10 cellular contexts compared by ENCODE assay signal in genomic region chr17:17834974-17835373, GRCh38. TPM values are rescaled to one million over a fixed set of nuclear protein-coding genes. Genes with fewer than 3 reads are reported as not detected.
DNase-seq lines count a peak whose midpoint lies in the region; ATAC-seq, FAIRE-seq and TF ChIP-seq lines count a peak whose summit lies in the region.
"Had no signal": no experiment of that assay in that cellular context is flagged by ENCODE, and none has a peak within 500 bp of the region (broad histone marks: within the 10 kb centered on the region; RNA-seq: fewer than 3 reads in every experiment).

No MANE protein-coding gene starts in this region.

- H3K4me3 Mint-ChIP-seq in activated naive CD4-positive, alpha-beta T cell treated with anti-CD3 and anti-CD28 coated beads, Interleukin-2, amount 50 U/mL, for 24 hours = peak overlapping the region; percentile 92

- no peaks in the 10 kb centered on the region for H3K27me3 Mint-ChIP-seq in activated naive CD4-positive, alpha-beta T cell treated with anti-CD3 and anti-CD28 coated beads, Interleukin-2, amount 50 U/mL, for 24 hours

- H3K36me3 Mint-ChIP-seq in activated naive CD4-positive, alpha-beta T cell treated with anti-CD3 and anti-CD28 coated beads, Interleukin-2, amount 50 U/mL, for 24 hours = peaks cover 1% of the 10 kb centered on the region

- in situ Hi-C loops in GM12878 (cut with MboI) = no loop called here

- H2AFZ ChIP-seq in GM12878 (ENCODE audit: control insufficient read depth, low read depth, low read length) = no peak overlapping the region; the same call in 1 of the 2 replicates

- H3K9me3 ChIP-seq in GM12878 (replicated peaks; ENCODE audit: control insufficient read depth, insufficient read depth, low read length) (no peaks in the 10 kb centered on the region), mesodermal cell (ENCODE audit: control insufficient read depth, low read length) (no peaks in the 10 kb centered on the region)

- no peaks in the 10 kb centered on the region for H3K27me3 ChIP-seq in GM12878 (replicated peaks in 1 of 2; ENCODE audit: control insufficient read depth in 2 of 2, insufficient read depth in 2 of 2, low read length in 1 of 2)

- BruUV-seq in GM12878 (replicated peaks; lab: Mats Ljungman, UMichigan) = no TSS peak

- peaks cover 83% of the 10 kb centered on the region for H3K4me1 Mint-ChIP-seq in activated naive CD4-positive, alpha-beta T cell treated with anti-CD3 and anti-CD28 coated beads, Interleukin-2, amount 50 U/mL, for 24 hours

- TF ChIP-seq EP300 in GM12878 (IDR thresholded peaks at IDR 0.05; ENCODE audit: borderline replicate concordance in 1 of 2, control insufficient read depth in 1 of 2, low read depth in 2 of 2, low read length in 2 of 2) = no peak

- intact Hi-C loops in GM12878 (cut with micrococcal nuclease; ENCODE audit: unreplicated experiment) = loop anchor here (5.0 to 10.0 kb wide), 2 partner anchors 143 to 850 kb away; no protein-coding TSS in a partner anchor

- SMC1A ChIA-PET in GM12878 (lab: Charles Lee; ENCODE audit: uncharacterized antibody, unreplicated experiment) = interaction anchor here (1.2 to 6.2 kb wide), 9 partner anchors 8 to 144 kb away, joined by 3 to 46 read pairs (median 5); partner anchors contain the start of genes DRC3 and TOM1L2

- peaks cover 15% of the 10 kb centered on the region for H3K79me2 ChIP-seq in GM12878 (ENCODE audit: control insufficient read depth, insufficient read depth, low read length)

- H3K9ac ChIP-seq in GM12878 (ENCODE audit: control insufficient read depth, insufficient read depth, low read length) = peak overlapping the region; percentile 52

- peak; percentile 3; the same call in 1 of the 3 replicates for ATAC-seq in GM12878
- ATAC-seq in HG03196 (IDR thresholded peaks at IDR 0.05; ENCODE audit: unreplicated experiment) = no peak

- H3K4me1 ChIP-seq in GM12878 (ENCODE audit: control insufficient read depth, insufficient read depth, low read length) = peaks cover 46% of the 10 kb centered on the region
- H3K4me1 ChIP-seq in mesodermal cell (ENCODE audit: control insufficient read depth, insufficient read depth, low read length, poor library complexity, severe bottlenecking) = peaks cover 31% of the 10 kb centered on the region
- no peaks in the 10 kb centered on the region for H3K4me1 ChIP-seq in urinary bladder (ENCODE audit: insufficient read depth)

- RAD21 ChIA-PET in GM12878 (lab: Charles Lee; ENCODE audit: unreplicated experiment) = interaction anchor here (1.0 to 7.0 kb wide), 5 partner anchors 13 to 151 kb away, joined by 4 to 105 read pairs (median 6); no protein-coding TSS in a partner anchor

- POLR2A ChIA-PET in GM12878 (lab: Charles Lee) = interaction anchor here (0.6 to 8.0 kb wide), 5 partner anchors 12 to 152 kb away, joined by 3 to 163 read pairs (median 14); no protein-coding TSS in a partner anchor

- H3K9me3 Mint-ChIP-seq in activated naive CD4-positive, alpha-beta T cell treated with anti-CD3 and anti-CD28 coated beads, Interleukin-2, amount 50 U/mL, for 24 hours = no peaks in the 10 kb centered on the region

- no peak for TF ChIP-seq CTCF in GM12878 (IDR thresholded peaks at IDR 0.05 in 2 of 3, conservative IDR thresholded peaks at IDR 0.05 in 1 of 3; ENCODE audit: control insufficient read depth in 2 of 3, extremely low read depth in 1 of 3, insufficient read depth in 1 of 3, low read depth in 3 of 3, low read length in 3 of 3)

- H3K4me2 ChIP-seq in GM12878 (ENCODE audit: control insufficient read depth, insufficient read depth) = peak overlapping the region; percentile 99

- no peaks in the 10 kb centered on the region for H3K36me3 ChIP-seq in GM12878 (ENCODE audit: control insufficient read depth in 2 of 2, insufficient read depth in 2 of 2, low read length in 1 of 2)
- peaks cover 35% of the 10 kb centered on the region for H3K36me3 ChIP-seq in mesodermal cell (ENCODE audit: control insufficient read depth, insufficient read depth, low read length)
- H3K36me3 ChIP-seq in urinary bladder (ENCODE audit: insufficient read depth) = no peaks in the 10 kb centered on the region

- H3K4me3 ChIP-seq in GM12878 = peak overlapping the region; percentile 46; the same call in 1 of the 2 replicates
- H3K4me3 ChIP-seq in mesodermal cell (ENCODE audit: extremely low read depth, insufficient read depth, low read length, poor library complexity, severe bottlenecking) = peak overlapping the region; percentile 76
- H3K4me3 ChIP-seq in urinary bladder (ENCODE audit: low read depth, low read length) = no peak overlapping the region

- CTCF ChIA-PET in GM12878 (lab: Yijun Ruan, JAX) = interaction anchor here (0.9 to 2.4 kb wide), 7 partner anchors 13 to 153 kb away, joined by 3 to 12 read pairs (median 4); no protein-coding TSS in a partner anchor

- no peak for TF ChIP-seq POLR2A in GM12878 (IDR thresholded peaks at IDR 0.05; ENCODE audit: low read depth, low read length)

- H4K20me1 ChIP-seq in GM12878 (ENCODE audit: control insufficient read depth, insufficient read depth) = no peaks in the 10 kb centered on the region

- 2% methylated on average over 4 of the region's 4 CpGs for WGBS in GM12878 (ENCODE audit: insufficient coverage, insufficient replicate concordance, low lambda C conversion rate, missing lambda C conversion rate)
- WGBS in mesodermal cell (ENCODE audit: insufficient coverage in 2 of 2), 2 experiments = 91 to 96% methylated on average over 3 of the region's 4 CpGs
- 81% methylated on average over 4 of the region's 4 CpGs for WGBS in urinary bladder

- TF ChIP-seq RAD21 in GM12878 (IDR thresholded peaks at IDR 0.05; ENCODE audit: insufficient read depth, low read depth, low read length) = no peak

- no peak for DNase-seq in activated naive CD4-positive, alpha-beta T cell (lab: John Stamatoyannopoulos, UW)
- no peak for DNase-seq in GM12878 (ENCODE audit: low read depth, low spot score)
- no peak for DNase-seq in NCI-H2171 (lab: John Stamatoyannopoulos, UW)
- DNase-seq in NCI-H146 treated with DMSO at 0.1 percent for 48 hours (lab: John Stamatoyannopoulos, UW; ENCODE audit: unreplicated experiment) = no peak
- DNase-seq: amniotic stem cell, GOT3 had no signal

- H3K27ac ChIP-seq in GM12878 (ENCODE audit: control insufficient read depth, insufficient read depth) = peak overlapping the region; percentile 70
- no peak overlapping the region for H3K27ac ChIP-seq in mesodermal cell (ENCODE audit: low read depth, low read length, severe bottlenecking)
- peak overlapping the region; percentile 4 for H3K27ac ChIP-seq in urinary bladder (ENCODE audit: low read depth)

- H3K27ac Mint-ChIP-seq in activated naive CD4-positive, alpha-beta T cell treated with anti-CD3 and anti-CD28 coated beads, Interleukin-2, amount 50 U/mL, for 24 hours = no peak overlapping the region

- FAIRE-seq in GM12878 (lab: Jason Lieb, UNC) = peak; percentile 47

TF ChIP-seq in GM12878, 131 proteins besides CTCF, POLR2A, EP300 and RAD21:
- TF ChIP-seq CBFB (IDR thresholded peaks at IDR 0.05; ENCODE audit: low read depth) (no peak), ZNF217 (IDR thresholded peaks at IDR 0.05) (no peak), HDGF (IDR thresholded peaks at IDR 0.05) (0 out of 2 replicates have a peak, but pooled peaks have one; percentile 4), PAX5 (IDR thresholded peaks at IDR 0.05; ENCODE audit: borderline replicate concordance, low read depth, low read length) (0 out of 2 replicates have a peak, but pooled peaks have one; percentile 56), ASH2L (IDR thresholded peaks at IDR 0.05; ENCODE audit: borderline replicate concordance, low read depth) (no peak)

RNA-seq across cellular contexts. Expression of gene SREBF1, which starts 1.8 kb away (rescaled TPM):
- 96.1 and 107 TPM in 2 replicates for total RNA-seq in GM12878 (2013; cell fraction: nucleolus; rRNA removed)
- total RNA-seq in GM12878 (2014; rRNA removed) (34.3 and 40.7 TPM in 2 replicates), GM12878 (2014; rRNA removed; fragmentation: Illumina TruSeq; extraction: Trizol) (22.0 and 24.7 TPM in 2 replicates), GM12878 (2021) (84.6 and 86.3 TPM in 2 replicates), urinary bladder (21.1 TPM)
- polyA plus RNA-seq in GM12878 (2011; ENCODE audit: low read depth) = 8.9 TPM
- polyA plus RNA-seq in GM12878 (2011; rRNA removed) (10.7 and 18.8 TPM in 2 replicates), GM12878 (2014; fragmentation: Illumina TruSeq; extraction: Trizol) (3.8 and 37.5 TPM in 2 replicates), GM12878 (2014; fragmentation: Nextera tagmentation; extraction: Ambion mirVana) (1 to 10 TPM; 1.4 to 5.1 TPM), GM12878 (2014; rRNA removed) (52.5 and 62.5 TPM in 2 replicates), GM12878 (2016; fragmentation: Nextera tagmentation; extraction: Ambion mirVana) (10 to 100 TPM; 10.1 to 11.0 TPM), urinary bladder (56.2 TPM)
- polyA plus RNA-seq in GM12878 (2011; cell fraction: cytosol; rRNA removed) = 16.3 and 28.3 TPM in 2 replicates
- 213 and 265 TPM in 2 replicates for polyA plus RNA-seq in GM12878 (2011; cell fraction: nucleus; rRNA removed)
- 24.9 and 31.5 TPM in 2 replicates for polyA plus RNA-seq in GM12878 (2012)
- polyA minus RNA-seq in GM12878 (2011; rRNA and poly(A)+ RNA removed) = 21.4 and 37.2 TPM in 2 replicates
- 36.1 and 40.1 TPM in 2 replicates for polyA minus RNA-seq in GM12878 (2011; cell fraction: cytosol; rRNA and poly(A)+ RNA removed)
- 49.9 and 96.1 TPM in 2 replicates for polyA minus RNA-seq in GM12878 (2011; cell fraction: nucleus; rRNA and poly(A)+ RNA removed)
- 51.2 TPM for polyA plus RNA-seq in mesodermal cell (2013, experiment 1 of 2)
- 44.7 TPM for polyA plus RNA-seq in mesodermal cell (2013, experiment 2 of 2)
